11 cellular contexts compared by ENCODE assay signal in the genomic region with DNA sequence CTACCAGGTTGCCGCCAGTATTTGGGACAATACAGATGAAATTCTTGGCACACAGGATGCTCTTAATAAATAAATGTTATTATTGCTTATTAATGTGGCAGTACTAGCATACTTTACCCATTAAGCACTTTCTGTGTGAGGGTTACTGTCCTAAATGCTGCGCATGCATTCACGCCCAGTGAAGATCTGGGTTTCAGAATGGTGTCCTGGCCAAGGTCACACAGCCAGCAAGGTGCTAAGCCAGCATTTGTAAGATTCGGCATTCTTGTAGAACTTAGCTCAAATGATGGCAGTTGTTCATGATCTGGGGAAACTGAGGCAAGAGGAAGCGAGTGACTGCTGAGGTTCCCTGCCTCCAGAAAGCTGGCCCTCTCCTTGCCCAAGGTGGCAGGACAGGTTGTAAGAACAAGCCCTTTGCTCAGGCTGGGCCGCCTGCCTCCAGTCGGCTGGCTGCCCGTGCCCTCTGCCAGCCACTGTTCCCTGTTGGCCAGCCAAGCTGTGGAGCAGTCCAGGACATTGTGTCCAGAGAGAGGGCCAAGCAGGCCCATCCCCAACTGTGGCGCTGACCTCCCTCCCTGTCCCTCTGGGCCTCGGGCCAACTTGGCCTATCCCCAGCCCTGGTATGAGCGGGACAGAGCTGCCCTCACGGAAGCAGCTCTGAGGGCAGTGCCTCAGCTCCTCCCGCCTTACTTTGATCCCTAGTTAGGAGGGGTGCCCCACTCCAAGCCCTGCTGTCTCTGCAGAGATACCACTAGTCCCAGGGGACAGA. TPM values are rescaled to one million over a fixed set of nuclear protein-coding genes. Genes with fewer than 3 reads are reported as not detected.
A peak's percentile ranks its signal among the peaks of the same experiment; 100 is the strongest.
DNase-seq lines count a peak whose midpoint lies in the region; ATAC-seq and TF ChIP-seq lines count a peak whose summit lies in the region.
"Had no signal": no experiment of that assay in that cellular context is flagged by ENCODE, and none has a peak within 500 bp of the region (broad histone marks: within the 10 kb centered on the region; RNA-seq: fewer than 3 reads in every experiment).

No MANE protein-coding gene starts in this region.

- H2AFZ ChIP-seq in GM23248: no peak overlapping the region

- no peak overlapping the region for H3K9ac ChIP-seq in GM23248

- H3K4me1 ChIP-seq in GM23248 (ENCODE audit: insufficient read depth): peaks cover 7% of the 10 kb centered on the region
- H3K4me1 ChIP-seq in gastrocnemius medialis: peaks cover 52 to 64% of the 10 kb centered on the region in 2 donors

- H3K79me2 ChIP-seq in GM23248 (ENCODE audit: insufficient read depth): peaks cover 9% of the 10 kb centered on the region

- H4K20me1 ChIP-seq in GM23248 (ENCODE audit: insufficient read depth): no peaks in the 10 kb centered on the region

- no peak overlapping the region for H3K4me3 ChIP-seq in GM23248
- H3K4me3 ChIP-seq in gastrocnemius medialis: peak overlapping the region; percentile 17 to 23 (median 19)
- H3K4me3 ChIP-seq: SJSA1 had no signal

- no peak for TF ChIP-seq CTCF in gastrocnemius medialis (IDR thresholded peaks at IDR 0.05 in 4 of 5, conservative IDR thresholded peaks at IDR 0.05 in 1 of 5)

- H3K27ac ChIP-seq in GM23248 (no peak overlapping the region), layer of hippocampus (ENCODE audit: low read depth, low read length) (peak overlapping the region; percentile 97), gastrocnemius medialis (peak overlapping the region; percentile 97 to 100 (median 98))
- H3K27ac ChIP-seq: SJSA1 had no signal

- DNase-seq in GM23248 (peak; percentile 39), cerebellum (ENCODE audit: low spot score) (peak; percentile 93), gastrocnemius medialis (peak; percentile 95 to 99), NCI-H524 treated with DMSO at 0.1 percent for 48 hours (lab: John Stamatoyannopoulos, UW) (no peak), SW 1271 (lab: John Stamatoyannopoulos, UW) (no peak)
- no peak for DNase-seq in activated naive CD4-positive, alpha-beta T cell (lab: John Stamatoyannopoulos, UW)
- DNase-seq: NCI-H1105 treated with DMSO at 0.1 percent for 48 hours; stimulated activated CD4-positive, alpha-beta T cell treated with anti-CD3 and anti-CD28 coated beads, Interleukin-12 subunit alpha, Interleukin-12 subunit beta, amount 100 ng/mL, for 4 hours had no signal

- H3F3A ChIP-seq in GM23248 (ENCODE audit: insufficient read depth): no peaks in the 10 kb centered on the region

- in situ Hi-C loops in GM23248 (cut with MboI): no loop called here
- in situ Hi-C loops in gastrocnemius medialis (cut with MboI; ENCODE audit: low sequenced_read_pairs in 4 of 4): no loop called here

- H3K36me3 ChIP-seq in GM23248 (ENCODE audit: low read depth) (no peaks in the 10 kb centered on the region), gastrocnemius medialis (peaks cover 0 to 3% of the 10 kb centered on the region in 2 donors)

- TF ChIP-seq POLR2A in gastrocnemius medialis (IDR thresholded peaks at IDR 0.05): peak; percentile 53 to 62

- H3K9me3 ChIP-seq in GM23248 (ENCODE audit: low read depth): no peaks in the 10 kb centered on the region
- no peaks in the 10 kb centered on the region for H3K9me3 ChIP-seq in gastrocnemius medialis
- H3K9me3 ChIP-seq: SJSA1 had no signal

- H3K27me3 ChIP-seq in GM23248 (replicated peaks; ENCODE audit: insufficient read depth): no peaks in the 10 kb centered on the region
- H3K27me3 ChIP-seq in layer of hippocampus (ENCODE audit: control insufficient read depth, insufficient read depth, low read length): no peaks in the 10 kb centered on the region
- no peaks in the 10 kb centered on the region for H3K27me3 ChIP-seq in gastrocnemius medialis
- H3K27me3 ChIP-seq: SJSA1 had no signal

- H3K9me2 ChIP-seq in GM23248 (ENCODE audit: insufficient read depth): no peaks in the 10 kb centered on the region

- ATAC-seq in gastrocnemius medialis (peak; percentile 58 to 70), HG02852 (IDR thresholded peaks at IDR 0.05; ENCODE audit: unreplicated experiment) (no peak)

- 35 to 36% methylated on average over 13 of the region's 13 CpGs for WGBS in GM23248 (ENCODE audit: low coverage in 1 of 2, low lambda C conversion rate in 2 of 2, missing lambda C conversion rate in 2 of 2), 2 experiments

- intact Hi-C loops in gastrocnemius medialis (cut with DNase I; ENCODE audit: low total_unique reads): no loop called here

- H3K4me2 ChIP-seq in GM23248 (ENCODE audit: unreplicated experiment): no peak overlapping the region

RNA-seq across cellular contexts. Expression of gene TOB2, which starts 28.8 kb away (rescaled TPM):
- 29.0 and 35.7 TPM in 2 replicates for total RNA-seq in GM23248 (2014; rRNA removed; shearing (Covaris generic))
- 29.6 and 31.1 TPM in 2 replicates for polyA plus RNA-seq in GM23248 (2016; fragmentation: Nextera tagmentation; extraction: Ambion mirVana)
- total RNA-seq in cerebellum (22.4 TPM), gastrocnemius medialis (10 to 100 TPM; 48.1 to 93.6 (median 65.7) TPM)

RNA-seq across cellular contexts. Expression of gene TEF, which starts 36.1 kb away (rescaled TPM):
- total RNA-seq in GM23248 (2014; rRNA removed; shearing (Covaris generic)): 4.2 and 4.6 TPM in 2 replicates
- 2.2 and 2.8 TPM in 2 replicates for polyA plus RNA-seq in GM23248 (2016; fragmentation: Nextera tagmentation; extraction: Ambion mirVana)
- total RNA-seq in cerebellum (6.3 TPM), gastrocnemius medialis (10 to 100 TPM; 15.6 to 39.8 (median 19.5) TPM)

RNA-seq across cellular contexts. Expression of gene PHF5A, which starts 50.7 kb away (rescaled TPM):
- 41.9 and 53.4 TPM in 2 replicates for total RNA-seq in GM23248 (2014; rRNA removed; shearing (Covaris generic))
- 13.1 and 13.7 TPM in 2 replicates for polyA plus RNA-seq in GM23248 (2016; fragmentation: Nextera tagmentation; extraction: Ambion mirVana)
- total RNA-seq in cerebellum (31.0 TPM), gastrocnemius medialis (10 to 100 TPM; 33.8 to 43.5 (median 38.9) TPM)

RNA-seq across cellular contexts. Expression of gene ACO2, which starts 51.1 kb away (rescaled TPM):
- 41.5 and 60.4 TPM in 2 replicates for total RNA-seq in GM23248 (2014; rRNA removed; shearing (Covaris generic))
- polyA plus RNA-seq in GM23248 (2016; fragmentation: Nextera tagmentation; extraction: Ambion mirVana): 68.1 and 68.7 TPM in 2 replicates
- 64.5 TPM for total RNA-seq in cerebellum
- total RNA-seq in gastrocnemius medialis: 100 to 1,000 TPM; 361 to 763 (median 473) TPM

Comparison
In these comparisons a context has a peak if more than half of its experiments do, and no peak if none do; other contexts are left out.
1. DNase-seq: peak in GM23248 (single experiment), cerebellum (single experiment) and gastrocnemius medialis (2 of 2); none in NCI-H524 treated with DMSO at 0.1 percent for 48 hours (single experiment), activated naive CD4-positive, alpha-beta T cell (0 of 4) and SW 1271 (0 of 2).